ENCODE assay signal across 8 cellular contexts in genomic region chr1:197144570-197145325, GRCh38. TPM values are rescaled to one million over a fixed set of nuclear protein-coding genes. Genes with fewer than 3 reads are reported as not detected.
DNase-seq lines count a peak whose midpoint lies in the region; ATAC-seq and TF ChIP-seq lines count a peak whose summit lies in the region.

No MANE protein-coding gene starts in this region.

- no peak overlapping the region for H3K18ac ChIP-seq in mesendoderm (ENCODE audit: low read length)

- H3K36me3 ChIP-seq in DOHH2 (ENCODE audit: control insufficient read depth, low read length) (peaks cover 62% of the 10 kb centered on the region), KMS-11 (ENCODE audit: insufficient read depth) (peaks cover 6% of the 10 kb centered on the region), mesendoderm (ENCODE audit: control insufficient read depth, insufficient read depth, low read length) (peaks cover 3% of the 10 kb centered on the region)

- no peaks in the 10 kb centered on the region for H3K9me3 Mint-ChIP-seq in activated naive CD8-positive, alpha-beta T cell treated with anti-CD3 and anti-CD28 coated beads, Interleukin-2, amount 10 ng/mL, durations not matched to agents 7 days and 5 days

- no peak overlapping the region for H2AFZ ChIP-seq in KMS-11 (ENCODE audit: low read depth)

- POLR2A ChIA-PET in activated naive CD8-positive, alpha-beta T cell treated with anti-CD3 and anti-CD28 coated beads, Interleukin-2, amount 10 ng/mL, durations not matched to agents 7 days and 5 days (lab: Charles Lee), result interaction anchor here (1.0 kb wide), 1 partner anchor 8 kb away, joined by 5 read pairs; no protein-coding TSS in a partner anchor

- peak overlapping the region; percentile 86 for H3K27ac Mint-ChIP-seq in activated naive CD8-positive, alpha-beta T cell treated with anti-CD3 and anti-CD28 coated beads, Interleukin-2, amount 10 ng/mL, durations not matched to agents 7 days and 5 days

- H3K4me1 Mint-ChIP-seq in activated naive CD8-positive, alpha-beta T cell treated with anti-CD3 and anti-CD28 coated beads, Interleukin-2, amount 10 ng/mL, durations not matched to agents 7 days and 5 days, result peaks cover 28% of the 10 kb centered on the region

- no CpG with 5 or more reads among the region's 5 CpGs for WGBS in mesendoderm (ENCODE audit: extremely low coverage, insufficient coverage, low lambda C conversion rate)

- H3K27me3 ChIP-seq in DOHH2 (ENCODE audit: control insufficient read depth, low read length) (no peaks in the 10 kb centered on the region), KMS-11 (ENCODE audit: insufficient read depth, low read depth) (no peaks in the 10 kb centered on the region), mesendoderm (ENCODE audit: insufficient read depth, low read length, poor library complexity) (no peaks in the 10 kb centered on the region)

- TF ChIP-seq CTCF in DOHH2 (IDR thresholded peaks at IDR 0.05; ENCODE audit: low read depth, low read length, poor library complexity, severe bottlenecking) (no peak), KMS-11 (conservative IDR thresholded peaks at IDR 0.05; ENCODE audit: low read depth, low read length) (no peak)

- no peak overlapping the region for H2BK5ac ChIP-seq in mesendoderm (ENCODE audit: low read length)

- no peaks in the 10 kb centered on the region for H3K9me3 ChIP-seq in DOHH2 (ENCODE audit: control insufficient read depth, insufficient read depth, low read length)

- H3K27me3 Mint-ChIP-seq in activated naive CD8-positive, alpha-beta T cell treated with anti-CD3 and anti-CD28 coated beads, Interleukin-2, amount 10 ng/mL, durations not matched to agents 7 days and 5 days, result no peaks in the 10 kb centered on the region

- ATAC-seq in activated naive CD8-positive, alpha-beta T cell treated with anti-CD3 and anti-CD28 coated beads, Interleukin-2, amount 10 ng/mL, durations not matched to agents 7 days and 5 days (ENCODE audit: low read depth), result no peak
- ATAC-seq in GM21529 (IDR thresholded peaks at IDR 0.05; ENCODE audit: unreplicated experiment), result no peak

- no peak overlapping the region for H3K23ac ChIP-seq in mesendoderm (ENCODE audit: low read length)

- H3K79me1 ChIP-seq in mesendoderm (ENCODE audit: low read length), result peaks cover 4% of the 10 kb centered on the region

- H3K4me1 ChIP-seq in DOHH2 (ENCODE audit: control insufficient read depth, low read length) (peaks cover 25% of the 10 kb centered on the region), KMS-11 (ENCODE audit: low read depth, poor library complexity, severe bottlenecking) (peaks cover 56% of the 10 kb centered on the region), mesendoderm (ENCODE audit: control insufficient read depth, low read depth, low read length) (no peaks in the 10 kb centered on the region)

- H2BK15ac ChIP-seq in mesendoderm (replicated peaks; ENCODE audit: low read depth), result no peak overlapping the region

- peaks cover 67% of the 10 kb centered on the region for H3K79me2 ChIP-seq in DOHH2 (ENCODE audit: control insufficient read depth, low read length)
- H3K79me2 ChIP-seq in KMS-11 (ENCODE audit: insufficient read depth, low read depth), result peaks cover 63% of the 10 kb centered on the region
- H3K79me2 ChIP-seq in mesendoderm (ENCODE audit: control insufficient read depth, insufficient read depth, low read length), result peaks cover 24% of the 10 kb centered on the region

- H3K56ac ChIP-seq in mesendoderm (ENCODE audit: low read length), result peak overlapping the region; percentile 72

- H4K20me1 ChIP-seq in DOHH2 (ENCODE audit: control insufficient read depth, insufficient read depth, low read depth, low read length), result 0 out of 2 replicates have a peak, but pooled peaks cover 2% of the 10 kb centered on the region
- peaks cover 6% of the 10 kb centered on the region; the same call in 1 of the 2 replicates for H4K20me1 ChIP-seq in KMS-11 (ENCODE audit: insufficient read depth)

- H4K8ac ChIP-seq in mesendoderm (ENCODE audit: low read depth, low read length), result no peak overlapping the region

- DNase-seq in activated naive CD8-positive, alpha-beta T cell treated with anti-CD3 and anti-CD28 coated beads, Interleukin-2, amount 10 ng/mL, durations not matched to agents 7 days and 5 days, result no peak
- DNase-seq in mesendoderm (peak; percentile 7), cerebellum (ENCODE audit: low spot score) (no peak), 8988T (no peak), mucosa of gallbladder (ENCODE audit: low spot score) (no peak)

- H3K4me3 Mint-ChIP-seq in activated naive CD8-positive, alpha-beta T cell treated with anti-CD3 and anti-CD28 coated beads, Interleukin-2, amount 10 ng/mL, durations not matched to agents 7 days and 5 days, result peak overlapping the region; percentile 91

- H3F3A ChIP-seq in DOHH2 (ENCODE audit: control insufficient read depth, insufficient read depth), result no peaks in the 10 kb centered on the region

- no peak overlapping the region for H4K5ac ChIP-seq in mesendoderm (ENCODE audit: low read length)

- H3K4me3 ChIP-seq in DOHH2 (ENCODE audit: low read length) (peak overlapping the region; percentile 93), KMS-11 (IDR thresholded peaks at IDR 0.05; ENCODE audit: insufficient read depth, low read depth, low read length) (peak overlapping the region; percentile 80), mesendoderm (ENCODE audit: low read length) (peak overlapping the region; percentile 70)

- H3K36me3 Mint-ChIP-seq in activated naive CD8-positive, alpha-beta T cell treated with anti-CD3 and anti-CD28 coated beads, Interleukin-2, amount 10 ng/mL, durations not matched to agents 7 days and 5 days, result peaks cover 37% of the 10 kb centered on the region

- no peak overlapping the region for H2BK120ac ChIP-seq in mesendoderm (ENCODE audit: low read depth, low read length)

- no peaks in the 10 kb centered on the region for H3K9me2 ChIP-seq in DOHH2 (replicated peaks; ENCODE audit: control insufficient read depth, low read length)

- H3K27ac ChIP-seq in DOHH2 (ENCODE audit: low read depth, low read length) (no peak overlapping the region), KMS-11 (peak overlapping the region; percentile 5; the same call in 1 of the 2 replicates), mesendoderm (ENCODE audit: low read depth, low read length) (no peak overlapping the region)

- H3K9ac ChIP-seq in KMS-11 (peak overlapping the region; percentile 89; the same call in 1 of the 2 replicates), mesendoderm (ENCODE audit: low read length) (peak overlapping the region; percentile 73)

- no peak overlapping the region for H2AK5ac ChIP-seq in mesendoderm (ENCODE audit: low read length)

- no peak overlapping the region for H3K4ac ChIP-seq in mesendoderm (ENCODE audit: low read depth, low read length)

- H3K4me2 ChIP-seq in DOHH2 (ENCODE audit: low read length) (peak overlapping the region; percentile 84), KMS-11 (peak overlapping the region; percentile 51), mesendoderm (ENCODE audit: low read length) (peak overlapping the region; percentile 61)

RNA-seq across cellular contexts. Expression of gene ASPM, which starts 1.7 kb away (rescaled TPM):
- 10 to 100 TPM; 55.9 to 57.2 TPM for total RNA-seq in activated naive CD8-positive, alpha-beta T cell treated with anti-CD3 and anti-CD28 coated beads, Interleukin-2, amount 10 ng/mL, durations not matched to agents 7 days and 5 days
- polyA plus RNA-seq in mesendoderm (2013, experiment 1 of 2), result 18.4 TPM
- polyA plus RNA-seq in mesendoderm (2013, experiment 2 of 2), result 17.8 TPM
- 25.3 TPM for total RNA-seq in cerebellum
- total RNA-seq in mucosa of gallbladder, result 1.3 TPM

RNA-seq across cellular contexts. Expression of gene ZBTB41, which starts 56.3 kb away (rescaled TPM):
- 1 to 10 TPM; 7.4 to 8.8 TPM for total RNA-seq in activated naive CD8-positive, alpha-beta T cell treated with anti-CD3 and anti-CD28 coated beads, Interleukin-2, amount 10 ng/mL, durations not matched to agents 7 days and 5 days
- 1.00 TPM for polyA plus RNA-seq in mesendoderm (2013, experiment 1 of 2)
- polyA plus RNA-seq in mesendoderm (2013, experiment 2 of 2), result 1.1 TPM
- total RNA-seq in cerebellum (43.9 TPM), mucosa of gallbladder (18.3 TPM)

Comparison
In these comparisons a context has a peak if more than half of its experiments do, and no peak if none do; other contexts are left out.
1. RNA of gene ASPM, which starts 1.7 kb away (total RNA-seq): 55.9 to 57.2 TPM in activated naive CD8-positive, alpha-beta T cell treated with anti-CD3 and anti-CD28 coated beads, Interleukin-2, amount 10 ng/mL, durations not matched to agents 7 days and 5 days and 25.3 TPM in cerebellum (single experiment); 1.3 TPM in mucosa of gallbladder (single experiment); every median in the first group is over 10 times any median in the second.
2. Peak in every context shown above with its lines, with median percentiles within 50 percentile points of each other: H3K4me2 ChIP-seq and H3K4me3 ChIP-seq.